In the genomic region with DNA sequence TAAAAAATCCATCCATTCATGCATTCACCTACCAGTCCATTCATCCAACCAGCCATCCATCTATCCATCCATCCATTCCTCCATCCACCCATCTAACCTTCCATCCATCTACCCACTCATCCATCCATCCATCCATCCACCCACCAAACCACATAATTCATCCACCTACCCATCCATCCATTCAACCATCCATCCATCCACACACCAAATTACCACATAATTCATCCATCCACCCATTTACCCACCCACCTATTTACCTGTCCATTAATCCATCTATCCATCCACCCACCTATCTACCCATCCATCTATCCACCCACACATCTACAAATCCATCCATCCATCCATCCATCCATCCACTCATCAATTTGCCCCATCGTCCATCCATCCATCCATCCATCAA, we compare ENCODE assay signal across 38 cellular contexts.
"Had no signal": no experiment of that assay in that cellular context is flagged by ENCODE, and none has a peak within 500 bp of the region (broad histone marks: within the 10 kb centered on the region; RNA-seq: fewer than 3 reads in every experiment).

No MANE protein-coding gene starts in this region.

- H3K4me3 Mint-ChIP-seq: activated B cell treated with CpG ODN at 0.5 μM for 24 hours; activated CD4-positive, alpha-beta memory T cell treated with anti-CD3 and anti-CD28 coated beads for 36 hours; activated CD4-positive, alpha-beta T cell treated with anti-CD3 and anti-CD28 coated beads, Interleukin-2, amount 10 ng/mL, durations not matched to agents 24 days and 14 days; activated CD8-positive, alpha-beta T cell treated with anti-CD3 and anti-CD28 coated beads for 36 hours; activated naive CD4-positive, alpha-beta T cell treated with anti-CD3 and anti-CD28 coated beads for 36 hours; activated naive CD8-positive, alpha-beta T cell treated with anti-CD3 and anti-CD28 coated beads for 36 hours; activated T-cell treated with anti-CD3 and anti-CD28 coated beads, Interleukin-2, amount 50 U/mL, for 4 hours; activated T-cell treated with anti-CD3 and anti-CD28 coated beads, Interleukin-2, amount 50 U/mL, for 72 hours; activated T-helper 1 cell treated with anti-CD3 and anti-CD28 coated beads, Interleukin-12 subunit alpha, Interleukin-12 subunit beta, Interleukin-2, Interleukin-4 antibody, amounts not matched to agents 30 ng/mL and 10 ng/mL and 1 ng/mL, durations not matched to agents 14 hours and 24 hours and 36 hours; activated T-helper 17 cell treated with anti-CD3 and anti-CD28 coated beads, Interleukin-2, amount 50 U/mL, for 72 hours; central memory CD8-positive, alpha-beta T cell; T-helper 1 cell treated with Interleukin-12 subunit alpha and Interleukin-12 subunit beta and Interleukin-4 antibody, amounts not matched to agents 30 μg/mL and 1 μg/mL, for 36 hours; T-helper 2 cell treated with Interferon-gamma antibody and Interleukin-4, amounts not matched to agents 5 μg/mL and 100 μg/mL, for 36 hours had no signal

- H3K27me3 Mint-ChIP-seq: activated naive CD8-positive, alpha-beta T cell treated with anti-CD3 and anti-CD28 coated beads for 36 hours had no signal

- DNase-seq: activated B cell treated with CpG ODN at 0.5 μM for 24 hours; activated CD4-positive, alpha-beta memory T cell treated with anti-CD3 and anti-CD28 coated beads for 36 hours; activated CD4-positive, alpha-beta T cell treated with anti-CD3 and anti-CD28 coated beads for 4 hours; activated CD4-positive, alpha-beta T cell treated with anti-CD3 and anti-CD28 coated beads, Interleukin-2, amount 10 ng/mL, durations not matched to agents 24 days and 14 days; activated CD4-positive, alpha-beta T cell treated with anti-CD3 and anti-CD28 coated beads, Interleukin-2, amount 50 U/mL, for 1 hour; activated CD4-positive, alpha-beta T cell treated with anti-CD3 and anti-CD28 coated beads, Interleukin-2, amount 50 U/mL, for 4 hours; activated CD4-positive, CD25-positive, alpha-beta regulatory T cell treated with anti-CD3 and anti-CD28 coated beads, Interleukin-2, amount 50 U/mL, for 72 hours; activated CD8-positive, alpha-beta memory T cell treated with anti-CD3 and anti-CD28 coated beads, Interleukin-2, amount 50 U/mL, for 4 hours; activated CD8-positive, alpha-beta T cell treated with anti-CD3 and anti-CD28 coated beads for 36 hours; activated effector memory CD4-positive, alpha-beta T cell treated with anti-CD3 and anti-CD28 coated beads, Interleukin-2, amount 50 U/mL, for 16 hours; activated gamma-delta T cell treated with Interleukin-2 at 50 U/mL for 16 hours; activated naive CD4-positive, alpha-beta T cell; activated naive CD4-positive, alpha-beta T cell treated with anti-CD3 and anti-CD28 coated beads for 36 hours; activated naive CD4-positive, alpha-beta T cell treated with anti-CD3 and anti-CD28 coated beads, Interleukin-2, amount 50 U/mL, for 16 hours; activated naive CD8-positive, alpha-beta T cell treated with anti-CD3 and anti-CD28 coated beads for 36 hours; activated T-cell treated with anti-CD3 and anti-CD28 coated beads for 4 hours; activated T-cell treated with anti-CD3 and anti-CD28 coated beads, Interleukin-2, amount 50 U/mL, for 1 hour; activated T-cell treated with anti-CD3 and anti-CD28 coated beads, Interleukin-2, amount 50 U/mL, for 4 hours; activated T-cell treated with anti-CD3 and anti-CD28 coated beads, Interleukin-2, amount 50 U/mL, for 72 hours; adrenal gland; amniotic stem cell; aorta; body of pancreas; brain microvascular endothelial cell; cerebellar nuclear complex; T-helper 1 cell; T-helper 2 cell; T-helper 9 cell had no signal

- ATAC-seq: activated CD8-positive, alpha-beta T cell treated with anti-CD3 and anti-CD28 coated beads for 36 hours; activated naive CD4-positive, alpha-beta T cell treated with anti-CD3 and anti-CD28 coated beads, Interleukin-2, amount 50 U/mL, for 72 hours; activated T-cell treated with anti-CD3 and anti-CD28 coated beads, Interleukin-2, amount 50 U/mL, for 4 hours; activated T-cell treated with anti-CD3 and anti-CD28 coated beads, Interleukin-2, amount 50 U/mL, for 72 hours; activated T-helper 17 cell treated with anti-CD3 and anti-CD28 coated beads, Interleukin-2, amount 50 U/mL, for 72 hours; body of pancreas had no signal

- H3K27ac Mint-ChIP-seq: activated B cell treated with CpG ODN at 0.5 μM for 24 hours; activated CD4-positive, alpha-beta memory T cell treated with anti-CD3 and anti-CD28 coated beads for 36 hours; activated CD4-positive, alpha-beta T cell treated with anti-CD3 and anti-CD28 coated beads, Interleukin-2, amount 10 ng/mL, durations not matched to agents 24 days and 14 days; activated CD8-positive, alpha-beta T cell treated with anti-CD3 and anti-CD28 coated beads for 36 hours; activated naive CD4-positive, alpha-beta T cell treated with anti-CD3 and anti-CD28 coated beads for 36 hours; activated naive CD4-positive, alpha-beta T cell treated with anti-CD3 and anti-CD28 coated beads, Interleukin-2, amount 50 U/mL, for 72 hours; activated naive CD8-positive, alpha-beta T cell treated with anti-CD3 and anti-CD28 coated beads for 36 hours; activated T-cell treated with anti-CD3 and anti-CD28 coated beads, Interleukin-2, amount 50 U/mL, for 72 hours; activated T-helper 1 cell treated with anti-CD3 and anti-CD28 coated beads, Interleukin-12 subunit alpha, Interleukin-12 subunit beta, Interleukin-2, Interleukin-4 antibody, amounts not matched to agents 30 ng/mL and 10 ng/mL and 1 ng/mL, durations not matched to agents 14 hours and 24 hours and 36 hours; activated T-helper 17 cell treated with anti-CD3 and anti-CD28 coated beads, Interleukin-2, amount 50 U/mL, for 72 hours; T-helper 1 cell treated with Interleukin-12 subunit alpha and Interleukin-12 subunit beta and Interleukin-4 antibody, amounts not matched to agents 30 μg/mL and 1 μg/mL, for 36 hours; T-helper 2 cell treated with Interferon-gamma antibody and Interleukin-4, amounts not matched to agents 5 μg/mL and 100 μg/mL, for 36 hours had no signal

- H3K36me3 ChIP-seq: adrenal gland, brain microvascular endothelial cell, breast epithelium had no signal

- H3K9me3 Mint-ChIP-seq: activated B cell treated with CpG ODN at 0.5 μM for 24 hours; activated CD4-positive, alpha-beta memory T cell treated with anti-CD3 and anti-CD28 coated beads for 36 hours; activated CD8-positive, alpha-beta T cell treated with anti-CD3 and anti-CD28 coated beads for 36 hours; activated naive CD4-positive, alpha-beta T cell treated with anti-CD3 and anti-CD28 coated beads for 36 hours; activated naive CD4-positive, alpha-beta T cell treated with anti-CD3 and anti-CD28 coated beads, Interleukin-2, amount 50 U/mL, for 72 hours; activated naive CD8-positive, alpha-beta T cell treated with anti-CD3 and anti-CD28 coated beads for 36 hours; activated T-cell treated with anti-CD3 and anti-CD28 coated beads, Interleukin-2, amount 50 U/mL, for 4 hours; activated T-cell treated with anti-CD3 and anti-CD28 coated beads, Interleukin-2, amount 50 U/mL, for 72 hours; activated T-helper 1 cell treated with anti-CD3 and anti-CD28 coated beads, Interleukin-12 subunit alpha, Interleukin-12 subunit beta, Interleukin-2, Interleukin-4 antibody, amounts not matched to agents 30 ng/mL and 10 ng/mL and 1 ng/mL, durations not matched to agents 14 hours and 24 hours and 36 hours; activated T-helper 17 cell treated with anti-CD3 and anti-CD28 coated beads, Interleukin-2, amount 50 U/mL, for 72 hours; central memory CD8-positive, alpha-beta T cell; T-helper 1 cell treated with Interleukin-12 subunit alpha and Interleukin-12 subunit beta and Interleukin-4 antibody, amounts not matched to agents 30 μg/mL and 1 μg/mL, for 36 hours; T-helper 2 cell treated with Interferon-gamma antibody and Interleukin-4, amounts not matched to agents 5 μg/mL and 100 μg/mL, for 36 hours had no signal

- H3K36me3 Mint-ChIP-seq: activated CD4-positive, alpha-beta memory T cell treated with anti-CD3 and anti-CD28 coated beads for 36 hours; activated naive CD4-positive, alpha-beta T cell treated with anti-CD3 and anti-CD28 coated beads, Interleukin-2, amount 50 U/mL, for 72 hours; activated naive CD8-positive, alpha-beta T cell treated with anti-CD3 and anti-CD28 coated beads for 36 hours had no signal

- H3K4me1 Mint-ChIP-seq: activated B cell treated with CpG ODN at 0.5 μM for 24 hours; activated CD4-positive, alpha-beta T cell treated with anti-CD3 and anti-CD28 coated beads, Interleukin-2, amount 10 ng/mL, durations not matched to agents 24 days and 14 days; activated naive CD8-positive, alpha-beta T cell treated with anti-CD3 and anti-CD28 coated beads for 36 hours; activated T-helper 17 cell treated with anti-CD3 and anti-CD28 coated beads, Interleukin-2, amount 50 U/mL, for 72 hours; central memory CD8-positive, alpha-beta T cell had no signal

- H3K4me3 ChIP-seq: adrenal gland, body of pancreas, breast epithelium had no signal

- H3K9me3 ChIP-seq: adrenal gland, body of pancreas, breast epithelium had no signal

- FAIRE-seq: astrocyte, TTC549 had no signal

- H3K27me3 ChIP-seq: adrenal gland, body of pancreas, brain microvascular endothelial cell, breast epithelium had no signal

- H3K27ac ChIP-seq: adrenal gland, body of pancreas, brain microvascular endothelial cell, breast epithelium, VCaP had no signal
